ENCODE assay signal across 29 cellular contexts in the genomic region with DNA sequence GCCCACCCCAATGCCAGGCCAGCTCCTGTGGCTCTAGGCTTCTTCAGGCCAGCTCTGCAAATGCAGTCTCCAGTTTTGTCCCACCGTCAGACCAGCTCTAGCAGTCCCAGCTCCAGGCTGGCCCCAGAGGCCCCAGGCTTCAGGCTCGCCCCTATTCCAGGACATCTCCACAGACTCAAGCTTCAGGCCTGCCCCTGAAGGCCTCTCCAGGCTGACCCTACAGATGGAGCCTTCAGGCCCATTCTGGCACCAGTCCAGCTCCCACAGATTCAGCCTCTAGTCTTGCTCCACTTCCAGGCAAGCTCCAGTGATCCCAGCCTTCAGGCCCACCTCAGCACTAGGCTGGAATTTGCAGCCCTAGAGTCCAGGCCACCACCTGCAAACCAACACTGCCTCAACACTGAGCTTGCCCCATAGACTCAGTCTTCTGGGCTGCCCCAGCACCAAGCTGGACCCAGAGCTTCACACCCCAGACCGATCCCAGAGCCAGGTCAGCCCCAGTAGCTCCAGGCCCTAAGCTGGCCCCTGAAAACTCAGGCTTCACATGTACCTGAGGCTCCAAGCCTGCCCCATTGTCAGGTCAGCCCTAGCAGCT.
"Had no signal": no experiment of that assay in that cellular context is flagged by ENCODE, and none has a peak within 500 bp of the region (broad histone marks: within the 10 kb centered on the region; RNA-seq: fewer than 3 reads in every experiment).

No MANE protein-coding gene starts in this region.

- H3K4me1 ChIP-seq: body of pancreas, breast epithelium, Peyer's patch, SJSA1 had no signal

- H3K27ac Mint-ChIP-seq: activated CD4-positive, alpha-beta T cell treated with anti-CD3 and anti-CD28 coated beads for 36 hours; activated CD4-positive, alpha-beta T cell treated with anti-CD3 and anti-CD28 coated beads, Interleukin-2, amount 10 ng/mL, durations not matched to agents 7 days and 5 days; activated CD8-positive, alpha-beta T cell treated with anti-CD3 and anti-CD28 coated beads, Interleukin-2, amount 10 ng/mL, durations not matched to agents 7 days and 5 days; activated naive CD4-positive, alpha-beta T cell treated with anti-CD3 and anti-CD28 coated beads, Interleukin-2, amount 50 U/mL, for 24 hours; activated naive CD8-positive, alpha-beta T cell treated with anti-CD3 and anti-CD28 coated beads, Interleukin-2, amount 10 ng/mL, durations not matched to agents 7 days and 5 days; activated T-cell treated with anti-CD3 and anti-CD28 coated beads, Interleukin-2, amount 50 U/mL, for 24 hours; activated T-helper 2 cell treated with anti-CD3 and anti-CD28 coated beads, Interferon-gamma antibody, Interleukin-2, Interleukin-4, amounts not matched to agents 10 μg/mL and 5 μg/mL and 100 μg/mL, durations not matched to agents 14 hours and 24 hours and 36 hours; T-helper 1 cell treated with Interleukin-12 subunit alpha and Interleukin-12 subunit beta and Interleukin-4 antibody, amounts not matched to agents 30 μg/mL and 1 μg/mL, for 36 hours; T-helper 2 cell treated with Interferon-gamma antibody and Interleukin-4, amounts not matched to agents 5 μg/mL and 100 μg/mL, for 36 hours had no signal

- DNase-seq: activated CD4-positive, alpha-beta T cell treated with anti-CD3 and anti-CD28 coated beads for 36 hours; activated CD4-positive, alpha-beta T cell treated with anti-CD3 and anti-CD28 coated beads, Interleukin-2, amount 10 ng/mL, durations not matched to agents 7 days and 5 days; activated CD4-positive, alpha-beta T cell treated with anti-CD3 and anti-CD28 coated beads, Interleukin-2, amount 50 U/mL, for 48 hours; activated CD8-positive, alpha-beta T cell treated with anti-CD3 and anti-CD28 coated beads, Interleukin-2, amount 10 ng/mL, durations not matched to agents 7 days and 5 days; activated gamma-delta T cell; activated naive CD4-positive, alpha-beta T cell treated with Interleukin-2 at 50 U/mL for 16 hours; activated naive CD8-positive, alpha-beta T cell treated with anti-CD3 and anti-CD28 coated beads, Interleukin-2, amount 10 ng/mL, durations not matched to agents 7 days and 5 days; activated T-cell treated with anti-CD3 and anti-CD28 coated beads, Interleukin-2, amount 50 U/mL, for 24 hours; body of pancreas; MM.1S; MV-4-11; NCI-H1092; NCI-H1436 treated with DMSO at 0.1 percent for 48 hours; NCI-H1694 treated with DMSO at 0.1 percent for 48 hours; NCI-H2029; NCI-H345; NCI-H524 treated with DMSO at 0.1 percent for 48 hours; PC-3; Peyer's patch; RPMI8226; SHP77 treated with DMSO at 0.1 percent for 48 hours; SK-N-SH had no signal

- H3K27ac ChIP-seq: body of pancreas, breast epithelium, KMS-11, Peyer's patch, SJSA1 had no signal

- H3K27me3 ChIP-seq: body of pancreas, breast epithelium, Peyer's patch, SJSA1 had no signal

- H3K9me3 ChIP-seq: body of pancreas, SJSA1, SK-N-SH had no signal

- H3K27me3 Mint-ChIP-seq: activated CD4-positive, alpha-beta T cell treated with anti-CD3 and anti-CD28 coated beads for 36 hours; activated CD4-positive, alpha-beta T cell treated with anti-CD3 and anti-CD28 coated beads, Interleukin-2, amount 10 ng/mL, durations not matched to agents 7 days and 5 days; activated naive CD4-positive, alpha-beta T cell treated with anti-CD3 and anti-CD28 coated beads, Interleukin-2, amount 50 U/mL, for 24 hours; activated naive CD8-positive, alpha-beta T cell treated with anti-CD3 and anti-CD28 coated beads, Interleukin-2, amount 10 ng/mL, durations not matched to agents 7 days and 5 days; activated T-cell treated with anti-CD3 and anti-CD28 coated beads, Interleukin-2, amount 50 U/mL, for 24 hours had no signal

- H3K36me3 ChIP-seq: breast epithelium, Peyer's patch, SJSA1 had no signal

- H3K4me3 Mint-ChIP-seq: activated CD4-positive, alpha-beta T cell treated with anti-CD3 and anti-CD28 coated beads for 36 hours; activated CD4-positive, alpha-beta T cell treated with anti-CD3 and anti-CD28 coated beads, Interleukin-2, amount 10 ng/mL, durations not matched to agents 7 days and 5 days; activated CD8-positive, alpha-beta T cell treated with anti-CD3 and anti-CD28 coated beads, Interleukin-2, amount 10 ng/mL, durations not matched to agents 7 days and 5 days; activated naive CD4-positive, alpha-beta T cell treated with anti-CD3 and anti-CD28 coated beads, Interleukin-2, amount 50 U/mL, for 24 hours; activated naive CD8-positive, alpha-beta T cell treated with anti-CD3 and anti-CD28 coated beads, Interleukin-2, amount 10 ng/mL, durations not matched to agents 7 days and 5 days; activated T-cell treated with anti-CD3 and anti-CD28 coated beads, Interleukin-2, amount 50 U/mL, for 24 hours; T-helper 1 cell treated with Interleukin-12 subunit alpha and Interleukin-12 subunit beta and Interleukin-4 antibody, amounts not matched to agents 30 μg/mL and 1 μg/mL, for 36 hours; T-helper 2 cell treated with Interferon-gamma antibody and Interleukin-4, amounts not matched to agents 5 μg/mL and 100 μg/mL, for 36 hours had no signal

- H3K9me3 Mint-ChIP-seq: T-helper 1 cell treated with Interleukin-12 subunit alpha and Interleukin-12 subunit beta and Interleukin-4 antibody, amounts not matched to agents 30 μg/mL and 1 μg/mL, for 36 hours had no signal

- H3K4me3 ChIP-seq: body of pancreas, breast epithelium, Peyer's patch, SJSA1 had no signal

- H3K4me1 Mint-ChIP-seq: activated CD4-positive, alpha-beta T cell treated with anti-CD3 and anti-CD28 coated beads for 36 hours; activated CD4-positive, alpha-beta T cell treated with anti-CD3 and anti-CD28 coated beads, Interleukin-2, amount 10 ng/mL, durations not matched to agents 7 days and 5 days; activated naive CD4-positive, alpha-beta T cell treated with anti-CD3 and anti-CD28 coated beads, Interleukin-2, amount 50 U/mL, for 24 hours; activated naive CD8-positive, alpha-beta T cell treated with anti-CD3 and anti-CD28 coated beads, Interleukin-2, amount 10 ng/mL, durations not matched to agents 7 days and 5 days had no signal

- ATAC-seq: activated CD4-positive, alpha-beta T cell treated with anti-CD3 and anti-CD28 coated beads for 36 hours; activated CD8-positive, alpha-beta T cell treated with anti-CD3 and anti-CD28 coated beads, Interleukin-2, amount 10 ng/mL, durations not matched to agents 7 days and 5 days; body of pancreas; PC-3 had no signal
